Comparison of ENCODE assay signal across 8 cellular contexts in the genomic region with DNA sequence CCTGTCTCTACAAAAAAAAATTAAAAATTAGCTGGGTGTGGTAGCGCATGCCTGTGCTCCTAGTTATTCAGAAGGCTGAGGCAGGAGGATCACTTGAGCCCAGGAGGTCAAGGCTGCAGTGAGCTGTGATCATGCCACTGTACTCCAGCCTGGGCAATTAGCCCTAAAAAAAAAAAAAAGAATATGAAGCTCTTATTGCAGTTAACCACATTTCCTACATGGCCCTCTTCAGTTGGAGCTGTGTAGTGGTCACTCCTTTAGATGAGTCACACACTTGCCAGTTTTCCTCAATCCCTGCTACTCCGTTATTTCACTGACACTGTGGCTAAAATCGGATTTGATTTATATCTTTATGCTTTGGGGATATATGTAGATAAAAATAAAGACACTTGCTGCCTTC. TPM values are rescaled to one million over a fixed set of nuclear protein-coding genes. Genes with fewer than 3 reads are reported as not detected.
DNase-seq lines count a peak whose midpoint lies in the region; ATAC-seq and TF ChIP-seq lines count a peak whose summit lies in the region.

No MANE protein-coding gene starts in this region.

- H3K9ac ChIP-seq in SK-N-SH: no peak overlapping the region

- POLR2A ChIA-PET in HEK293T (lab: Yijun Ruan, JAX) (interaction anchor here (0.7 to 5.7 kb wide), 2 partner anchors 11 to 52 kb away, joined by 3 to 83 read pairs; partner anchors contain the start of gene NFYC), SK-N-SH (lab: Yijun Ruan, JAX) (interaction anchor here (1.5 kb wide), 1 partner anchor 12 kb away, joined by 8 read pairs; the partner anchor contains the start of gene NFYC)

- WGBS in SK-N-SH (ENCODE audit: low lambda C conversion rate): 55% methylated on average over 3 of the region's 3 CpGs

- no peaks in the 10 kb centered on the region for H4K20me1 ChIP-seq in SK-N-SH (ENCODE audit: insufficient read depth)

- TF ChIP-seq EP300 in SK-N-SH (IDR thresholded peaks at IDR 0.05; ENCODE audit: borderline replicate concordance in 1 of 2, low read depth in 1 of 2, low read length in 1 of 2): no peak

- H2AFZ ChIP-seq in SK-N-SH (ENCODE audit: low read depth): peak overlapping the region; percentile 61; the same call in 1 of the 2 replicates

- DNase-seq in ACHN (peak; percentile 68), HEK293T (ENCODE audit: extremely low spot score) (no peak), SK-N-SH (no peak), foreskin melanocyte (peak; percentile 77), DMS114 treated with DMSO at 0.1 percent for 48 hours (lab: John Stamatoyannopoulos, UW; ENCODE audit: unreplicated experiment) (no peak), NCI-H345 treated with DMSO at 0.1 percent for 48 hours (lab: John Stamatoyannopoulos, UW; ENCODE audit: unreplicated experiment) (no peak)

- H3K9me3 ChIP-seq in SK-N-SH: no peaks in the 10 kb centered on the region

- ATAC-seq in GM18517 (IDR thresholded peaks at IDR 0.05; ENCODE audit: unreplicated experiment) (no peak), HG03378 (IDR thresholded peaks at IDR 0.05; ENCODE audit: unreplicated experiment) (no peak)

- H3K79me2 ChIP-seq in SK-N-SH (ENCODE audit: insufficient read depth): peaks cover 98% of the 10 kb centered on the region

- TF ChIP-seq RAD21 in SK-N-SH (IDR thresholded peaks at IDR 0.05; ENCODE audit: low read length): no peak

- H3K36me3 ChIP-seq in SK-N-SH (replicated peaks in 1 of 2; ENCODE audit: control insufficient read depth in 1 of 2, insufficient read depth in 2 of 2, low read length in 1 of 2): no peaks in the 10 kb centered on the region

- TF ChIP-seq CTCF in SK-N-SH (IDR thresholded peaks at IDR 0.05): no peak

- no peak overlapping the region for H3K4me3 ChIP-seq in SK-N-SH (ENCODE audit: low read depth in 2 of 2, low read length in 1 of 2)

- H3K4me1 ChIP-seq in SK-N-SH (ENCODE audit: control insufficient read depth in 1 of 2, insufficient read depth in 2 of 2, low read depth in 1 of 2, low read length in 1 of 2): peaks cover 4 to 6% of the 10 kb centered on the region in 2 experiments; a peak in 3 of 4 replicates

- CTCF ChIA-PET in HEK293T (lab: Yijun Ruan, JAX): interaction anchor here (0.6 kb wide), 1 partner anchor 11 kb away, joined by 3 read pairs; no protein-coding TSS in a partner anchor
- CTCF ChIA-PET in SK-N-SH (lab: Yijun Ruan, JAX): interaction anchor here (1.2 kb wide), 1 partner anchor 19 kb away, joined by 3 read pairs; no protein-coding TSS in a partner anchor

- H3K4me2 ChIP-seq in SK-N-SH: peak overlapping the region; percentile 23; the same call in 1 of the 2 replicates

- in situ Hi-C loops in ACHN (cut with HindIII; ENCODE audit: low pct_ligation_motif_present, low pct_unique_long_range_greater_than_20kb, low sequenced_read_pairs): no loop called here

- no peaks in the 10 kb centered on the region for H3K27me3 ChIP-seq in SK-N-SH (ENCODE audit: insufficient read depth)

- H3K27ac ChIP-seq in SK-N-SH (ENCODE audit: low read depth in 2 of 2, low read length in 1 of 2): peak overlapping the region in 1 of 2 experiments; percentile 53; a peak in 2 of 4 replicates

- no peaks in the 10 kb centered on the region for H3K9me2 ChIP-seq in SK-N-SH

- H3F3A ChIP-seq in SK-N-SH (replicated peaks; ENCODE audit: insufficient read depth): peaks cover 8% of the 10 kb centered on the region

TF ChIP-seq in HEK293T, 16 proteins besides CTCF, POLR2A, EP300 and RAD21:
- TF ChIP-seq, protein P1, sequence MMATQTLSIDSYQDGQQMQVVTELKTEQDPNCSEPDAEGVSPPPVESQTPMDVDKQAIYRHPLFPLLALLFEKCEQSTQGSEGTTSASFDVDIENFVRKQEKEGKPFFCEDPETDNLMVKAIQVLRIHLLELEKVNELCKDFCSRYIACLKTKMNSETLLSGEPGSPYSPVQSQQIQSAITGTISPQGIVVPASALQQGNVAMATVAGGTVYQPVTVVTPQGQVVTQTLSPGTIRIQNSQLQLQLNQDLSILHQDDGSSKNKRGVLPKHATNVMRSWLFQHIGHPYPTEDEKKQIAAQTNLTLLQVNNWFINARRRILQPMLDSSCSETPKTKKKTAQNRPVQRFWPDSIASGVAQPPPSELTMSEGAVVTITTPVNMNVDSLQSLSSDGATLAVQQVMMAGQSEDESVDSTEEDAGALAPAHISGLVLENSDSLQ (IDR thresholded peaks at IDR 0.05): peak; percentile 16; the same call in 1 of the 2 replicates
- TF ChIP-seq FOXK2 (IDR thresholded peaks at IDR 0.05) (no peak), FOXA1 (IDR thresholded peaks at IDR 0.05) (no peak), ZNF384 (IDR thresholded peaks at IDR 0.05) (peak; percentile 43; the same call in 1 of the 2 replicates), ARNT (IDR thresholded peaks at IDR 0.05) (no peak), ELF4 (IDR thresholded peaks at IDR 0.05) (no peak), LEF1 (IDR thresholded peaks at IDR 0.05; ENCODE audit: borderline replicate concordance) (no peak), L3MBTL2 (conservative IDR thresholded peaks at IDR 0.05) (no peak), BHLHE40 (IDR thresholded peaks at IDR 0.05; ENCODE audit: borderline replicate concordance) (no peak)

TF ChIP-seq in SK-N-SH, 30 proteins besides CTCF, POLR2A, EP300 and RAD21:
- TF ChIP-seq RCOR1 (IDR thresholded peaks at IDR 0.05; ENCODE audit: low read length): no peak
- TF ChIP-seq GATA2 (CRISPR knock-in tag; IDR thresholded peaks at IDR 0.05): no peak
- TF ChIP-seq NFIC (IDR thresholded peaks at IDR 0.05; ENCODE audit: borderline replicate concordance): no peak
- no peak for TF ChIP-seq SIN3A (IDR thresholded peaks at IDR 0.05; ENCODE audit: borderline replicate concordance, low read depth, low read length)
- no peak for TF ChIP-seq FOXM1 (IDR thresholded peaks at IDR 0.05; ENCODE audit: low read depth)
- no peak for TF ChIP-seq TAF1 (IDR thresholded peaks at IDR 0.05; ENCODE audit: borderline replicate concordance, low read depth, low read length)
- peak; percentile 57 for TF ChIP-seq PBX3 (IDR thresholded peaks at IDR 0.05)
- TF ChIP-seq, protein P2, sequence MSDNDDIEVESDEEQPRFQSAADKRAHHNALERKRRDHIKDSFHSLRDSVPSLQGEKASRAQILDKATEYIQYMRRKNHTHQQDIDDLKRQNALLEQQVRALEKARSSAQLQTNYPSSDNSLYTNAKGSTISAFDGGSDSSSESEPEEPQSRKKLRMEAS (IDR thresholded peaks at IDR 0.05; ENCODE audit: low read depth): 0 out of 2 replicates have a peak, but pooled peaks have one; percentile 34
- TF ChIP-seq FOSL2 (IDR thresholded peaks at IDR 0.05; ENCODE audit: borderline replicate concordance, low read depth): peak; percentile 66; the same call in 1 of the 2 replicates
- 0 out of 2 replicates have a peak, but pooled peaks have one; percentile 15 for TF ChIP-seq USF1 (IDR thresholded peaks at IDR 0.05; ENCODE audit: borderline replicate concordance, low read depth)
- TF ChIP-seq RXRA (IDR thresholded peaks at IDR 0.05; ENCODE audit: borderline replicate concordance, low read depth): no peak
- peak; percentile 17; the same call in 1 of the 2 replicates for TF ChIP-seq TCF12 (IDR thresholded peaks at IDR 0.05)
- no peak for TF ChIP-seq POLR2AphosphoS5 (IDR thresholded peaks at IDR 0.05; ENCODE audit: low read depth, low read length)
- peak; percentile 66 for TF ChIP-seq JUND (IDR thresholded peaks at IDR 0.05)

RNA-seq across cellular contexts. Expression of gene NFYC, which starts 11.8 kb away (rescaled TPM):
- polyA plus RNA-seq in SK-N-SH (2012; rRNA removed): 68.0 and 72.4 TPM in 2 replicates
- 36.6 and 49.4 TPM in 2 replicates for polyA plus RNA-seq in SK-N-SH (2012; cell fraction: cytosol; rRNA removed)
- 62.5 and 88.2 TPM in 2 replicates for polyA plus RNA-seq in SK-N-SH (2012; cell fraction: nucleus; rRNA removed)

RNA-seq across cellular contexts. Expression of gene RIMS3, which starts 37.8 kb away (rescaled TPM):
- 1.9 and 2.9 TPM in 2 replicates for polyA plus RNA-seq in SK-N-SH (2012; rRNA removed)
- 1.1 and 1.6 TPM in 2 replicates for polyA plus RNA-seq in SK-N-SH (2012; cell fraction: cytosol; rRNA removed)
- polyA plus RNA-seq in SK-N-SH (2012; cell fraction: nucleus; rRNA removed): 3.5 and 4.9 TPM in 2 replicates

Comparison
In these comparisons a context has a peak if more than half of its experiments do, and no peak if none do; other contexts are left out.
1. DNase-seq: peak in ACHN (single experiment) and foreskin melanocyte (single experiment); none in HEK293T (single experiment), SK-N-SH (single experiment), DMS114 treated with DMSO at 0.1 percent for 48 hours (single experiment) and NCI-H345 treated with DMSO at 0.1 percent for 48 hours (single experiment).